In the genomic region with DNA sequence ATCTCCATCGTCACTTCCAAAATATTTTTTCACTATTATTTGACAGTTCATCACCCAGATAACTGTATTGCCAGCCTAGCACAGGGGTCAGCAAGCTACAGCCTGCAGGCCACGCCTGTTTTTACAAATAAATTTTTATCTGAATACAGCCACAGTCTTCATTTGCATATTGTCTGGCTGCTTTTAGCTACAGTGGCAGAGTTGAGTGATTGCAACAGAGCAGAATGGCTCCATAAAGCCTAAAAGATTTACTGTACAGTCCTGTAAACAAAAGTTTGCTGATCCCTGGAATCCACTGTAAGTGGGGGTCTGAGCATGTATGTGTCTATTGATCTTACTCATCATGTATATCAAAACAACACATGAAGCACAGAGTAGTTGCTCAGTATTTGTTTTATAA, we compare ENCODE assay signal across 17 cellular contexts. TPM values are rescaled to one million over a fixed set of nuclear protein-coding genes. Genes with fewer than 3 reads are reported as not detected.
A peak's percentile ranks its signal among the peaks of the same experiment; 100 is the strongest.
DNase-seq lines count a peak whose midpoint lies in the region; ATAC-seq and TF ChIP-seq lines count a peak whose summit lies in the region.
"Had no signal": no experiment of that assay in that cellular context is flagged by ENCODE, and none has a peak within 500 bp of the region (broad histone marks: within the 10 kb centered on the region; RNA-seq: fewer than 3 reads in every experiment).

No MANE protein-coding gene starts in this region.

- H3K27me3 Mint-ChIP-seq in stimulated activated memory B cell treated with anti-CD40 and anti-IgM and Interleukin-4, amounts not matched to agents 10 μg/mL and 1 μg/mL and 100 μg/mL, for 72 hours, result no peaks in the 10 kb centered on the region
- H3K27me3 Mint-ChIP-seq: CD4-positive, alpha-beta T cell; dendritic cell treated with granulocyte-macrophage colony-stimulating factor and Interleukin-4, amounts not matched to agents 40 ng/mL and 50 ng/mL, for 4 days; IgD-negative memory B cell had no signal

- POLR2A ChIA-PET in A673 (lab: Charles Lee; ENCODE audit: low non-redundant PET), result interaction anchor here (0.7 kb wide), 1 partner anchor 500 kb away, joined by 4 read pairs; no protein-coding TSS in a partner anchor

- H3K36me3 ChIP-seq in A673 (ENCODE audit: insufficient read depth, low read length, poor library complexity, severe bottlenecking), result no peaks in the 10 kb centered on the region
- no peaks in the 10 kb centered on the region for H3K36me3 ChIP-seq in prostate gland
- H3K36me3 ChIP-seq: esophagus muscularis mucosa, WERI-Rb-1 had no signal

- CTCF ChIA-PET in A673 (lab: Charles Lee), result no interaction called here

- H3K27ac ChIP-seq in A673 (ENCODE audit: low read depth, low read length, poor library complexity, severe bottlenecking) (no peak overlapping the region), prostate gland (no peak overlapping the region)
- H3K27ac ChIP-seq: A549, esophagus muscularis mucosa, WERI-Rb-1 had no signal

- H3K4me3 ChIP-seq in A673 (ENCODE audit: low read depth, low read length, poor library complexity, severe bottlenecking), result no peak overlapping the region
- peak overlapping the region; percentile 5 for H3K4me3 ChIP-seq in fibroblast of villous mesenchyme (ENCODE audit: low read depth, low read length)
- no peak overlapping the region for H3K4me3 ChIP-seq in prostate gland
- H3K4me3 ChIP-seq: A549, esophagus muscularis mucosa, skin epidermis had no signal

- H3K27ac Mint-ChIP-seq in stimulated activated memory B cell treated with anti-CD40 and anti-IgM and Interleukin-4, amounts not matched to agents 10 μg/mL and 1 μg/mL and 100 μg/mL, for 72 hours, result no peak overlapping the region
- H3K27ac Mint-ChIP-seq: activated T-helper 2 cell treated with anti-CD3 and anti-CD28 coated beads, Interferon-gamma antibody, Interleukin-2, Interleukin-4, amounts not matched to agents 10 μg/mL and 5 μg/mL and 100 μg/mL, durations not matched to agents 14 hours and 24 hours and 36 hours; CD4-positive, alpha-beta T cell; dendritic cell treated with granulocyte-macrophage colony-stimulating factor and Interleukin-4, amounts not matched to agents 40 ng/mL and 50 ng/mL, for 4 days; IgD-negative memory B cell had no signal

- no peak for ATAC-seq in stimulated activated memory B cell treated with anti-CD40 and anti-IgM and Interleukin-4, amounts not matched to agents 10 μg/mL and 1 μg/mL and 100 μg/mL, for 72 hours
- ATAC-seq: A549 had no signal

- no TSS peak for BruUV-seq in A673 (replicated peaks; lab: Mats Ljungman, UMichigan)

- in situ Hi-C loops in KBM-7 (cut with MboI; ENCODE audit: low pct_unique_long_range_greater_than_20kb, low sequenced_read_pairs), result no loop called here

- DNase-seq in A673 (ENCODE audit: low spot score) (peak; percentile 40), KBM-7 (peak; percentile 22), SW480 (ENCODE audit: low spot score) (peak; percentile 26), fibroblast of villous mesenchyme (ENCODE audit: low read depth) (peak; percentile 90), cardiac septum (ENCODE audit: low spot score) (no peak), prostate gland (ENCODE audit: low spot score) (no peak)
- no peak for DNase-seq in activated naive CD4-positive, alpha-beta T cell treated with anti-CD3 and anti-CD28 coated beads, Interleukin-2, amount 50 U/mL, for 16 hours
- DNase-seq: amygdala; CD4-positive, alpha-beta T cell; WERI-Rb-1 had no signal

- H3K4me1 Mint-ChIP-seq in stimulated activated memory B cell treated with anti-CD40 and anti-IgM and Interleukin-4, amounts not matched to agents 10 μg/mL and 1 μg/mL and 100 μg/mL, for 72 hours, result no peaks in the 10 kb centered on the region
- H3K4me1 Mint-ChIP-seq: IgD-negative memory B cell had no signal

- H3K27me3 ChIP-seq in A673 (replicated peaks; ENCODE audit: insufficient read depth, low read depth, low read length, poor library complexity) (no peaks in the 10 kb centered on the region), prostate gland (replicated peaks; ENCODE audit: insufficient read depth) (no peaks in the 10 kb centered on the region)
- H3K27me3 ChIP-seq: esophagus muscularis mucosa had no signal

- no peaks in the 10 kb centered on the region for H3K9me3 Mint-ChIP-seq in stimulated activated memory B cell treated with anti-CD40 and anti-IgM and Interleukin-4, amounts not matched to agents 10 μg/mL and 1 μg/mL and 100 μg/mL, for 72 hours
- H3K9me3 Mint-ChIP-seq: activated T-helper 2 cell treated with anti-CD3 and anti-CD28 coated beads, Interferon-gamma antibody, Interleukin-2, Interleukin-4, amounts not matched to agents 10 μg/mL and 5 μg/mL and 100 μg/mL, durations not matched to agents 14 hours and 24 hours and 36 hours; CD4-positive, alpha-beta T cell; dendritic cell treated with granulocyte-macrophage colony-stimulating factor and Interleukin-4, amounts not matched to agents 40 ng/mL and 50 ng/mL, for 4 days; IgD-negative memory B cell had no signal

- TF ChIP-seq CTCF in A673 (conservative IDR thresholded peaks at IDR 0.05; ENCODE audit: low read depth, low read length), result no peak
- TF ChIP-seq CTCF in fibroblast of villous mesenchyme (IDR thresholded peaks at IDR 0.05; ENCODE audit: insufficient read depth, low read depth, low read length), result no peak
- no peak for TF ChIP-seq CTCF in prostate gland (IDR thresholded peaks at IDR 0.05)

- H3K36me3 Mint-ChIP-seq in stimulated activated memory B cell treated with anti-CD40 and anti-IgM and Interleukin-4, amounts not matched to agents 10 μg/mL and 1 μg/mL and 100 μg/mL, for 72 hours, result no peaks in the 10 kb centered on the region
- H3K36me3 Mint-ChIP-seq: IgD-negative memory B cell had no signal

- H3K4me3 Mint-ChIP-seq in stimulated activated memory B cell treated with anti-CD40 and anti-IgM and Interleukin-4, amounts not matched to agents 10 μg/mL and 1 μg/mL and 100 μg/mL, for 72 hours, result no peak overlapping the region
- H3K4me3 Mint-ChIP-seq: CD4-positive, alpha-beta T cell; dendritic cell treated with granulocyte-macrophage colony-stimulating factor and Interleukin-4, amounts not matched to agents 40 ng/mL and 50 ng/mL, for 4 days; IgD-negative memory B cell had no signal

- H3K9me3 ChIP-seq in A673 (ENCODE audit: low read depth, low read length, poor library complexity, severe bottlenecking), result no peaks in the 10 kb centered on the region
- H3K9me3 ChIP-seq in prostate gland, result no peaks in the 10 kb centered on the region
- H3K9me3 ChIP-seq: A549 had no signal

- TF ChIP-seq POLR2A in prostate gland (IDR thresholded peaks at IDR 0.05), result no peak

- H3K4me1 ChIP-seq in A673 (ENCODE audit: insufficient read depth, low read length, poor library complexity, severe bottlenecking) (peaks cover 19% of the 10 kb centered on the region), prostate gland (replicated peaks) (no peaks in the 10 kb centered on the region)
- H3K4me1 ChIP-seq: A549 had no signal

- WGBS in prostate gland, result 25% methylated on average over 2 of the region's 2 CpGs

- intact Hi-C loops in A673 (cut with micrococcal nuclease; ENCODE audit: unreplicated experiment), result no loop called here
- intact Hi-C loops in cardiac septum (cut with DNase I), result no loop called here
- intact Hi-C loops in prostate gland (cut with DNase I), result no loop called here

RNA-seq across cellular contexts. Expression of gene GNAI1, which starts 45.9 kb away (rescaled TPM):
- total RNA-seq in A673 (2021), result 19.8 and 22.4 TPM in 2 replicates
- total RNA-seq in fibroblast of villous mesenchyme, result 56.0 and 73.8 TPM in 2 replicates
- 11.3 TPM for total RNA-seq in cardiac septum
- 10 to 100 TPM; 30.2 to 40.4 TPM for total RNA-seq in prostate gland

Comparison
In these comparisons a context has a peak if more than half of its experiments do, and no peak if none do; other contexts are left out.
1. DNase-seq: peak in A673 (single experiment), KBM-7 (single experiment), SW480 (single experiment) and fibroblast of villous mesenchyme (single experiment); none in activated naive CD4-positive, alpha-beta T cell treated with anti-CD3 and anti-CD28 coated beads, Interleukin-2, amount 50 U/mL, for 16 hours (single experiment), cardiac septum (single experiment) and prostate gland (single experiment).